Comparison of ENCODE assay signal across 8 cellular contexts in the genomic region with DNA sequence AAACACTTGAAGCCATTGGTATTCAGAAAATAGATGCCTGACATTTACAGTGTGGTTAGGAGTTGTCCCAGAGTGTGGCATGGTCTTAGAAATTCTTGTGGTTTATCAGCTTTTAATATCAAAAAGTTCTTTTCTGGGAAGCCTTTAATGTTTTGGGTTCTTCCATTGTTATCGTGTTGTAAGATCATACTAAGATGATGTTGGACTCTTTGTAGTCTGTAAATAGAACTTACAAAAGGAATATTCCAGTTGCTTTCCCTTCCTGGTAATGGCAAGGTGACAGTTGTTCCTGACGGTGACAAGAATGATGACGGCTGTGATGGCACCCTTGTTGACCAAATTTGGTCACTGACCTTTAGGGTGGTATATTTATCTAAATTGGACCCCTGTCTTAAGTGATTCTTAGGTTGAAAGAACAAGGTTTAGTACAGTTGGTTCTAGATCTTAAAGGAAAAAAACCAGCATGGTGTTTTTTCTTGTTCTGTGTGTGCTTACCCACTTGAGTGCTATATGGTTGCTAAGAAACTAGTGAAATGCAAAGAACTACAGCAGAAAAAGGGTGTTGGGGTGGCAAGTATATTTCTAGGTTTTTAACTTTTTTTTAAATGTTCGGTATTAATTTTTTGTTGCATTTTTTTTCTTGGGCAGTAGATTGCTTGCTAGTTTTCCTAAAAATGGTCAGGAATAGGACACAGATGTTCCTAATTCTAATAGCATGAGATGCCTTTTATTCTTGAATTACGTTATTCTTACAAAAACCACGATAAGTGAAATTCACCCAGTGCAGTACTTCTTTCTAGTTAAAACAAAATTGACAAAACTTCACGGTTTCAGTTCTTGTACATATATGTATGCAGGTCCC. TPM values are rescaled to one million over a fixed set of nuclear protein-coding genes. Genes with fewer than 3 reads are reported as not detected.
DNase-seq lines count a peak whose midpoint lies in the region; ATAC-seq, FAIRE-seq and TF ChIP-seq lines count a peak whose summit lies in the region.

No MANE protein-coding gene starts in this region.

- TF ChIP-seq POLR2A in GM12892 (IDR thresholded peaks at IDR 0.05; ENCODE audit: low read depth, low read length), result no peak

- H3K9ac ChIP-seq in rectal smooth muscle tissue (ENCODE audit: low read length), result no peak overlapping the region

- peaks cover 2% of the 10 kb centered on the region for H3K36me3 ChIP-seq in rectal smooth muscle tissue (ENCODE audit: control insufficient read depth, insufficient read depth, low read length)

- no peak for ATAC-seq in GM19467 (IDR thresholded peaks at IDR 0.05; ENCODE audit: unreplicated experiment)
- no peak for ATAC-seq in HG02678 (IDR thresholded peaks at IDR 0.05; ENCODE audit: unreplicated experiment)

- H3K4me3 ChIP-seq in rectal smooth muscle tissue (ENCODE audit: low read length), result peak overlapping the region; percentile 97

- TF ChIP-seq CTCF in RWPE1 (conservative IDR thresholded peaks at IDR 0.05; ENCODE audit: low read depth), result no peak

- no peak for DNase-seq in GM12892 (ENCODE audit: insufficient read length)
- peak; percentile 39 for DNase-seq in OCI-M1 (lab: John Stamatoyannopoulos, UW)
- no peak for DNase-seq in epithelial cell of prostate (ENCODE audit: low read depth, low spot score)
- no peak for DNase-seq in RWPE1 (ENCODE audit: low spot score)
- no peak for DNase-seq in Ammon's horn (ENCODE audit: low spot score)

- H3K27me3 ChIP-seq in rectal smooth muscle tissue (ENCODE audit: control insufficient read depth, insufficient read depth, low read length), result no peaks in the 10 kb centered on the region

- POLR2A ChIA-PET in RWPE1 (lab: Yijun Ruan, JAX; ENCODE audit: low non-redundant PET), result no interaction called here

- CTCF ChIA-PET in RWPE1 (lab: Yijun Ruan, JAX), result interaction anchor here (0.5 kb wide), 1 partner anchor 1670 kb away, joined by 7 read pairs; no protein-coding TSS in a partner anchor

- H3K27ac ChIP-seq in epithelial cell of prostate, result peak overlapping the region; percentile 94
- H3K27ac ChIP-seq in rectal smooth muscle tissue (ENCODE audit: low read depth, low read length), result peak overlapping the region; percentile 34
- H3K27ac ChIP-seq in RWPE1, result no peak overlapping the region

- peak; percentile 24 for FAIRE-seq in GM12892 (lab: Jason Lieb, UNC)

- peaks cover 11% of the 10 kb centered on the region for H3K4me1 ChIP-seq in rectal smooth muscle tissue (ENCODE audit: control insufficient read depth, insufficient read depth, low read length)

RNA-seq across cellular contexts. Expression of gene ATP2A2, which starts 2.1 kb away (rescaled TPM):
- polyA plus RNA-seq in GM12892 (2012; ENCODE audit: missing spikeins), result 53.1 TPM
